In genomic region chr18:65322895-65323294, GRCh38 we compare ENCODE assay signal across 30 cellular contexts.
"Had no signal": no experiment of that assay in that cellular context is flagged by ENCODE, and none has a peak within 500 bp of the region (broad histone marks: within the 10 kb centered on the region; RNA-seq: fewer than 3 reads in every experiment).

No MANE protein-coding gene starts in this region.

- H3K27ac ChIP-seq: adrenal gland, body of pancreas, colonic mucosa, VCaP had no signal

- H3K36me3 ChIP-seq: adrenal gland, colonic mucosa had no signal

- H3K36me3 Mint-ChIP-seq: activated naive CD4-positive, alpha-beta T cell treated with anti-CD3 and anti-CD28 coated beads, Interleukin-2, amount 50 U/mL, for 24 hours; activated naive CD8-positive, alpha-beta T cell treated with anti-CD3 and anti-CD28 coated beads for 36 hours; WTC11 had no signal

- H3K27ac Mint-ChIP-seq: activated CD4-positive, alpha-beta memory T cell treated with anti-CD3 and anti-CD28 coated beads, Interleukin-2, amount 10 ng/mL, durations not matched to agents 7 days and 5 days; activated CD4-positive, alpha-beta T cell treated with anti-CD3 and anti-CD28 coated beads, Interleukin-2, amount 10 ng/mL, durations not matched to agents 7 days and 5 days; activated naive CD4-positive, alpha-beta T cell treated with anti-CD3 and anti-CD28 coated beads for 36 hours; activated naive CD4-positive, alpha-beta T cell treated with anti-CD3 and anti-CD28 coated beads, Interleukin-2, amount 50 U/mL, for 24 hours; activated naive CD8-positive, alpha-beta T cell treated with anti-CD3 and anti-CD28 coated beads for 36 hours; activated naive CD8-positive, alpha-beta T cell treated with anti-CD3 and anti-CD28 coated beads, Interleukin-2, amount 50 U/mL, for 24 hours; activated T-helper 17 cell treated with anti-CD3 and anti-CD28 coated beads, Interleukin-2, amount 50 U/mL, for 72 hours; WTC11 had no signal

- DNase-seq: activated CD4-positive, alpha-beta memory T cell treated with anti-CD3 and anti-CD28 coated beads, Interleukin-2, amount 10 ng/mL, durations not matched to agents 7 days and 5 days; activated CD4-positive, alpha-beta T cell treated with anti-CD3 and anti-CD28 coated beads for 1 hour; activated CD4-positive, alpha-beta T cell treated with anti-CD3 and anti-CD28 coated beads for 4 hours; activated CD4-positive, alpha-beta T cell treated with anti-CD3 and anti-CD28 coated beads, Interleukin-2, amount 10 ng/mL, durations not matched to agents 7 days and 5 days; activated CD4-positive, alpha-beta T cell treated with anti-CD3 and anti-CD28 coated beads, Interleukin-2, amount 50 U/mL, for 4 hours; activated CD8-positive, alpha-beta memory T cell treated with anti-CD3 and anti-CD28 coated beads, Interleukin-2, amount 50 U/mL, for 48 hours; activated effector memory CD4-positive, alpha-beta T cell treated with Interleukin-2 at 50 U/mL for 16 hours; activated gamma-delta T cell treated with Interleukin-2 at 50 U/mL for 16 hours; activated naive CD4-positive, alpha-beta T cell treated with anti-CD3 and anti-CD28 coated beads for 36 hours; activated naive CD8-positive, alpha-beta T cell treated with anti-CD3 and anti-CD28 coated beads for 36 hours; activated naive CD8-positive, alpha-beta T cell treated with anti-CD3 and anti-CD28 coated beads, Interleukin-2, amount 50 U/mL, for 24 hours; activated T-cell treated with anti-CD3 and anti-CD28 coated beads for 4 hours; activated T-cell treated with anti-CD3 and anti-CD28 coated beads, Interleukin-2, amount 50 U/mL, for 4 hours; adrenal gland; amygdala; aorta; body of pancreas; central memory CD4-positive, alpha-beta T cell; cerebellar nuclear complex; colonic mucosa; effector CD8-positive, alpha-beta T cell; foreskin fibroblast; head of caudate nucleus; T-helper 2 cell had no signal

- H3K4me1 ChIP-seq: adrenal gland, body of pancreas, colonic mucosa had no signal

- H3K9me3 ChIP-seq: adrenal gland, body of pancreas, colonic mucosa had no signal

- H3K4me3 Mint-ChIP-seq: activated CD4-positive, alpha-beta memory T cell treated with anti-CD3 and anti-CD28 coated beads, Interleukin-2, amount 10 ng/mL, durations not matched to agents 7 days and 5 days; activated CD4-positive, alpha-beta T cell treated with anti-CD3 and anti-CD28 coated beads, Interleukin-2, amount 10 ng/mL, durations not matched to agents 7 days and 5 days; activated naive CD4-positive, alpha-beta T cell treated with anti-CD3 and anti-CD28 coated beads for 36 hours; activated naive CD4-positive, alpha-beta T cell treated with anti-CD3 and anti-CD28 coated beads, Interleukin-2, amount 50 U/mL, for 24 hours; activated naive CD8-positive, alpha-beta T cell treated with anti-CD3 and anti-CD28 coated beads for 36 hours; activated naive CD8-positive, alpha-beta T cell treated with anti-CD3 and anti-CD28 coated beads, Interleukin-2, amount 50 U/mL, for 24 hours; activated T-cell treated with anti-CD3 and anti-CD28 coated beads, Interleukin-2, amount 50 U/mL, for 4 hours; activated T-helper 17 cell treated with anti-CD3 and anti-CD28 coated beads, Interleukin-2, amount 50 U/mL, for 72 hours; WTC11 had no signal

- H3K4me3 ChIP-seq: adrenal gland, body of pancreas, colonic mucosa had no signal

- H3K27me3 Mint-ChIP-seq: activated CD4-positive, alpha-beta memory T cell treated with anti-CD3 and anti-CD28 coated beads, Interleukin-2, amount 10 ng/mL, durations not matched to agents 7 days and 5 days; activated CD4-positive, alpha-beta T cell treated with anti-CD3 and anti-CD28 coated beads, Interleukin-2, amount 10 ng/mL, durations not matched to agents 7 days and 5 days; activated naive CD4-positive, alpha-beta T cell treated with anti-CD3 and anti-CD28 coated beads, Interleukin-2, amount 50 U/mL, for 24 hours; activated naive CD8-positive, alpha-beta T cell treated with anti-CD3 and anti-CD28 coated beads for 36 hours; activated naive CD8-positive, alpha-beta T cell treated with anti-CD3 and anti-CD28 coated beads, Interleukin-2, amount 50 U/mL, for 24 hours; activated T-helper 17 cell treated with anti-CD3 and anti-CD28 coated beads, Interleukin-2, amount 50 U/mL, for 72 hours had no signal

- H3K9me3 Mint-ChIP-seq: activated CD4-positive, alpha-beta T cell treated with anti-CD3 and anti-CD28 coated beads, Interleukin-2, amount 10 ng/mL, durations not matched to agents 7 days and 5 days; activated naive CD8-positive, alpha-beta T cell treated with anti-CD3 and anti-CD28 coated beads, Interleukin-2, amount 50 U/mL, for 24 hours; WTC11 had no signal

- FAIRE-seq: frontal cortex had no signal

- ATAC-seq: activated naive CD8-positive, alpha-beta T cell treated with anti-CD3 and anti-CD28 coated beads, Interleukin-2, amount 50 U/mL, for 24 hours; activated T-cell treated with anti-CD3 and anti-CD28 coated beads, Interleukin-2, amount 50 U/mL, for 4 hours; activated T-helper 17 cell treated with anti-CD3 and anti-CD28 coated beads, Interleukin-2, amount 50 U/mL, for 72 hours; body of pancreas; esophagus mucosa; WTC11 had no signal

- H3K27me3 ChIP-seq: adrenal gland, body of pancreas, colonic mucosa had no signal

- H3K4me1 Mint-ChIP-seq: activated CD4-positive, alpha-beta memory T cell treated with anti-CD3 and anti-CD28 coated beads, Interleukin-2, amount 10 ng/mL, durations not matched to agents 7 days and 5 days; activated CD4-positive, alpha-beta T cell treated with anti-CD3 and anti-CD28 coated beads, Interleukin-2, amount 10 ng/mL, durations not matched to agents 7 days and 5 days; activated naive CD4-positive, alpha-beta T cell treated with anti-CD3 and anti-CD28 coated beads, Interleukin-2, amount 50 U/mL, for 24 hours; activated naive CD8-positive, alpha-beta T cell treated with anti-CD3 and anti-CD28 coated beads for 36 hours; activated naive CD8-positive, alpha-beta T cell treated with anti-CD3 and anti-CD28 coated beads, Interleukin-2, amount 50 U/mL, for 24 hours; activated T-helper 17 cell treated with anti-CD3 and anti-CD28 coated beads, Interleukin-2, amount 50 U/mL, for 72 hours; WTC11 had no signal
